Comparison of ENCODE assay signal across 9 cellular contexts in genomic region chr3:50352762-50353161, GRCh38. TPM values are rescaled to one million over a fixed set of nuclear protein-coding genes. Genes with fewer than 3 reads are reported as not detected.
DNase-seq lines count a peak whose midpoint lies in the region; ATAC-seq and TF ChIP-seq lines count a peak whose summit lies in the region.
"Had no signal": no experiment of that assay in that cellular context is flagged by ENCODE, and none has a peak within 500 bp of the region (broad histone marks: within the 10 kb centered on the region; RNA-seq: fewer than 3 reads in every experiment).

No MANE protein-coding gene starts in this region.

- CTCF ChIA-PET in T-cell (lab: Charles Lee), result interaction anchor here in 1 of 2 donors (0.7 kb wide), 1 partner anchor 1901 kb away, joined by 10 read pairs; no protein-coding TSS in a partner anchor

- POLR2A ChIA-PET in T-cell (lab: Charles Lee), result no interaction called here

- H3K4me1 Mint-ChIP-seq in HFFc6 (ENCODE audit: low read depth) (peaks cover 48% of the 10 kb centered on the region), T-cell (peaks cover 68 to 74% (median 71%) of the 10 kb centered on the region in 3 donors)
- H3K4me1 Mint-ChIP-seq in activated T-helper 1 cell treated with anti-CD3 and anti-CD28 coated beads, Interleukin-12 subunit alpha, Interleukin-12 subunit beta, Interleukin-2, Interleukin-4 antibody, amounts not matched to agents 30 ng/mL and 10 ng/mL and 1 ng/mL, durations not matched to agents 14 hours and 24 hours and 36 hours (ENCODE audit: low read depth), result peaks cover 59% of the 10 kb centered on the region

- peak; percentile 62 for TF ChIP-seq CTCF in HFFc6 (IDR thresholded peaks at IDR 0.05)

- H3K27ac Mint-ChIP-seq in HFFc6 (peak overlapping the region; percentile 45), T-cell (peak overlapping the region in 1 of 2 donors; percentile 16)
- H3K27ac Mint-ChIP-seq in activated T-helper 1 cell treated with anti-CD3 and anti-CD28 coated beads, Interleukin-12 subunit alpha, Interleukin-12 subunit beta, Interleukin-2, Interleukin-4 antibody, amounts not matched to agents 30 ng/mL and 10 ng/mL and 1 ng/mL, durations not matched to agents 14 hours and 24 hours and 36 hours, result no peak overlapping the region

- no peaks in the 10 kb centered on the region for H3K9me3 Mint-ChIP-seq in HFFc6
- H3K9me3 Mint-ChIP-seq in activated T-helper 1 cell treated with anti-CD3 and anti-CD28 coated beads, Interleukin-12 subunit alpha, Interleukin-12 subunit beta, Interleukin-2, Interleukin-4 antibody, amounts not matched to agents 30 ng/mL and 10 ng/mL and 1 ng/mL, durations not matched to agents 14 hours and 24 hours and 36 hours, result no peaks in the 10 kb centered on the region
- H3K9me3 Mint-ChIP-seq in T-cell, result no peaks in the 10 kb centered on the region

- peaks cover 4% of the 10 kb centered on the region; the same call in 1 of the 2 replicates for H3K27me3 Mint-ChIP-seq in HFFc6 (ENCODE audit: insufficient read depth)
- H3K27me3 Mint-ChIP-seq in activated T-helper 1 cell treated with anti-CD3 and anti-CD28 coated beads, Interleukin-12 subunit alpha, Interleukin-12 subunit beta, Interleukin-2, Interleukin-4 antibody, amounts not matched to agents 30 ng/mL and 10 ng/mL and 1 ng/mL, durations not matched to agents 14 hours and 24 hours and 36 hours (ENCODE audit: insufficient read depth), result no peaks in the 10 kb centered on the region
- H3K27me3 Mint-ChIP-seq in T-cell, result no peaks in the 10 kb centered on the region

- no peak for ATAC-seq in T-cell (replicated peaks in 1 of 4)
- no peak for ATAC-seq in GM18909 (IDR thresholded peaks at IDR 0.05; ENCODE audit: poor library complexity, unreplicated experiment)
- ATAC-seq in GM19452 (IDR thresholded peaks at IDR 0.05; ENCODE audit: unreplicated experiment), result no peak

- peak; percentile 58 for DNase-seq in DMS 273 (lab: John Stamatoyannopoulos, UW; ENCODE audit: unreplicated experiment)
- DNase-seq in DMS 273 treated with DMSO at 0.1 percent for 48 hours (lab: John Stamatoyannopoulos, UW), result no peak
- DNase-seq in HFFc6, result peak; percentile 53
- DNase-seq in activated T-helper 1 cell treated with anti-CD3 and anti-CD28 coated beads, Interleukin-12 subunit alpha, Interleukin-12 subunit beta, Interleukin-2, Interleukin-4 antibody, amounts not matched to agents 30 ng/mL and 10 ng/mL and 1 ng/mL, durations not matched to agents 14 hours and 24 hours and 36 hours (ENCODE audit: low spot score), result no peak
- DNase-seq in lung microvascular endothelial cell (ENCODE audit: low read depth in 2 of 2), result peak; percentile 24
- DNase-seq in T-cell, result no peak
- DNase-seq: tibial artery had no signal

- H3K4me3 Mint-ChIP-seq in HFFc6 (no peak overlapping the region), T-cell (no peak overlapping the region)
- H3K4me3 Mint-ChIP-seq in activated T-helper 1 cell treated with anti-CD3 and anti-CD28 coated beads, Interleukin-12 subunit alpha, Interleukin-12 subunit beta, Interleukin-2, Interleukin-4 antibody, amounts not matched to agents 30 ng/mL and 10 ng/mL and 1 ng/mL, durations not matched to agents 14 hours and 24 hours and 36 hours, result peak overlapping the region; percentile 30

- intact Hi-C loops in activated T-helper 1 cell treated with anti-CD3 and anti-CD28 coated beads, Interleukin-12 subunit alpha, Interleukin-12 subunit beta, Interleukin-2, Interleukin-4 antibody, amounts not matched to agents 30 ng/mL and 10 ng/mL and 1 ng/mL, durations not matched to agents 14 hours and 24 hours and 36 hours (cut with micrococcal nuclease), result loop anchor here (10.0 kb wide), 3 partner anchors 1332 to 1702 kb away; partner anchors contain the start of genes DUSP7 and RPL29

- peaks cover 13% of the 10 kb centered on the region for H3K36me3 Mint-ChIP-seq in HFFc6 (ENCODE audit: low read depth)
- H3K36me3 Mint-ChIP-seq in activated T-helper 1 cell treated with anti-CD3 and anti-CD28 coated beads, Interleukin-12 subunit alpha, Interleukin-12 subunit beta, Interleukin-2, Interleukin-4 antibody, amounts not matched to agents 30 ng/mL and 10 ng/mL and 1 ng/mL, durations not matched to agents 14 hours and 24 hours and 36 hours (ENCODE audit: low read depth), result peaks cover 33% of the 10 kb centered on the region
- H3K36me3 Mint-ChIP-seq in T-cell, result peaks cover 21% of the 10 kb centered on the region

RNA-seq across cellular contexts. Expression of gene CYB561D2, which starts 2.1 kb away (rescaled TPM):
- 10 to 100 TPM; 20.5 to 25.2 (median 24.0) TPM for total RNA-seq in HFFc6 (2021; fragmentation: NEBNext Ultra II Directional; extraction: Animal tissue kit (Norgen Biotek cat#: 25700))
- total RNA-seq in activated T-helper 1 cell treated with anti-CD3 and anti-CD28 coated beads, Interleukin-12 subunit alpha, Interleukin-12 subunit beta, Interleukin-2, Interleukin-4 antibody, amounts not matched to agents 30 ng/mL and 10 ng/mL and 1 ng/mL, durations not matched to agents 14 hours and 24 hours and 36 hours, result 30.0 and 35.9 TPM in 2 replicates
- total RNA-seq in lung microvascular endothelial cell (15.5 and 21.6 TPM in 2 replicates), T-cell (10 to 100 TPM; 25.7 to 45.3 (median 32.7) TPM)

RNA-seq across cellular contexts. Expression of gene NPRL2, which starts 2.2 kb away (rescaled TPM):
- 10 to 100 TPM; 12.3 to 18.7 (median 17.4) TPM for total RNA-seq in HFFc6 (2021; fragmentation: NEBNext Ultra II Directional; extraction: Animal tissue kit (Norgen Biotek cat#: 25700))
- total RNA-seq in activated T-helper 1 cell treated with anti-CD3 and anti-CD28 coated beads, Interleukin-12 subunit alpha, Interleukin-12 subunit beta, Interleukin-2, Interleukin-4 antibody, amounts not matched to agents 30 ng/mL and 10 ng/mL and 1 ng/mL, durations not matched to agents 14 hours and 24 hours and 36 hours, result 43.7 and 46.6 TPM in 2 replicates
- total RNA-seq in lung microvascular endothelial cell (12.0 and 17.3 TPM in 2 replicates), T-cell (10 to 100 TPM; 26.6 to 52.2 (median 48.1) TPM)

RNA-seq across cellular contexts. Expression of gene TMEM115, which starts 6.6 kb away (rescaled TPM):
- 10 to 100 TPM; 51.7 to 65.7 (median 54.4) TPM for total RNA-seq in HFFc6 (2021; fragmentation: NEBNext Ultra II Directional; extraction: Animal tissue kit (Norgen Biotek cat#: 25700))
- 23.6 and 25.4 TPM in 2 replicates for total RNA-seq in activated T-helper 1 cell treated with anti-CD3 and anti-CD28 coated beads, Interleukin-12 subunit alpha, Interleukin-12 subunit beta, Interleukin-2, Interleukin-4 antibody, amounts not matched to agents 30 ng/mL and 10 ng/mL and 1 ng/mL, durations not matched to agents 14 hours and 24 hours and 36 hours
- total RNA-seq in lung microvascular endothelial cell, result 27.7 and 44.4 TPM in 2 replicates
- 10 to 100 TPM; 13.9 to 35.2 (median 33.1) TPM for total RNA-seq in T-cell

RNA-seq across cellular contexts. Expression of gene ZMYND10, which starts 7.2 kb away (rescaled TPM):
- 1 to 10 TPM in 2 of 6 experiments, under 1 TPM in 3, not detected in 1; 0.78 to 1.3 (median 0.83) TPM for total RNA-seq in HFFc6 (2021; fragmentation: NEBNext Ultra II Directional; extraction: Animal tissue kit (Norgen Biotek cat#: 25700))
- total RNA-seq in activated T-helper 1 cell treated with anti-CD3 and anti-CD28 coated beads, Interleukin-12 subunit alpha, Interleukin-12 subunit beta, Interleukin-2, Interleukin-4 antibody, amounts not matched to agents 30 ng/mL and 10 ng/mL and 1 ng/mL, durations not matched to agents 14 hours and 24 hours and 36 hours, result 1.5 and 1.7 TPM in 2 replicates
- 0.20 and 0.22 TPM in 2 replicates for total RNA-seq in lung microvascular endothelial cell
- 1 to 10 TPM; 1.2 to 6.1 (median 2.9) TPM for total RNA-seq in T-cell

RNA-seq across cellular contexts. Expression of gene RASSF1, which starts 12.1 kb away (rescaled TPM):
- total RNA-seq in HFFc6 (2021; fragmentation: NEBNext Ultra II Directional; extraction: Animal tissue kit (Norgen Biotek cat#: 25700)), result 10 to 100 TPM; 30.9 to 37.0 (median 34.1) TPM
- 57.6 and 60.3 TPM in 2 replicates for total RNA-seq in activated T-helper 1 cell treated with anti-CD3 and anti-CD28 coated beads, Interleukin-12 subunit alpha, Interleukin-12 subunit beta, Interleukin-2, Interleukin-4 antibody, amounts not matched to agents 30 ng/mL and 10 ng/mL and 1 ng/mL, durations not matched to agents 14 hours and 24 hours and 36 hours
- total RNA-seq in lung microvascular endothelial cell, result 12.0 and 20.6 TPM in 2 replicates
- total RNA-seq in T-cell, result 100 to 1,000 TPM in 1 of 5 donors, 10 to 100 TPM in 4; 73.2 to 153 (median 79.6) TPM

Comparison
In these comparisons a context has a peak if more than half of its experiments do, and no peak if none do; other contexts are left out.
1. DNase-seq: peak in DMS 273 (single experiment), HFFc6 (single experiment) and lung microvascular endothelial cell (2 of 2); none in DMS 273 treated with DMSO at 0.1 percent for 48 hours (single experiment), activated T-helper 1 cell treated with anti-CD3 and anti-CD28 coated beads, Interleukin-12 subunit alpha, Interleukin-12 subunit beta, Interleukin-2, Interleukin-4 antibody, amounts not matched to agents 30 ng/mL and 10 ng/mL and 1 ng/mL, durations not matched to agents 14 hours and 24 hours and 36 hours (single experiment) and T-cell (0 of 34).